Comparison of ENCODE assay signal across 1 cellular context in the genomic region with DNA sequence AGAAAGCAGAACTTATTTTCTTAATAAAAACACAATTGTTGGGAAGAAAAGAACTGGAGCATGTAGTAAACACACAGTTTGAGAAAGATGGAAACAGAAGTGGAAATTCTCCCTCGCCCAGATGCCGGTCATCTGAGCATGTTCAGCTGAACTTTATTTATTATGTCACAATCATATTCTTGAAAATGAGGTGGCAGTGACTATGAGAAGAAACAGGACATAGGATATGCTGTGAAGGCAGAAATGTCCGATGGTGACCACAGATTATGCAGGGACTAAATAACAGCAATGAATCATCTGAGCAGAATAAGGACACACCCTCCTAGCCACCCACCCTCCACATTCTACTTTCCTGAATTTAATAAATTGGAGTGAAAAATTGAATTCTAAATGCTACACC.
TF ChIP-seq lines count a peak whose summit lies in the region.

No MANE protein-coding gene starts in this region.

TF ChIP-seq in HepG2, 621 proteins besides CTCF, POLR2A, EP300 and RAD21 (continued from another document):
- TF ChIP-seq, protein P1, sequence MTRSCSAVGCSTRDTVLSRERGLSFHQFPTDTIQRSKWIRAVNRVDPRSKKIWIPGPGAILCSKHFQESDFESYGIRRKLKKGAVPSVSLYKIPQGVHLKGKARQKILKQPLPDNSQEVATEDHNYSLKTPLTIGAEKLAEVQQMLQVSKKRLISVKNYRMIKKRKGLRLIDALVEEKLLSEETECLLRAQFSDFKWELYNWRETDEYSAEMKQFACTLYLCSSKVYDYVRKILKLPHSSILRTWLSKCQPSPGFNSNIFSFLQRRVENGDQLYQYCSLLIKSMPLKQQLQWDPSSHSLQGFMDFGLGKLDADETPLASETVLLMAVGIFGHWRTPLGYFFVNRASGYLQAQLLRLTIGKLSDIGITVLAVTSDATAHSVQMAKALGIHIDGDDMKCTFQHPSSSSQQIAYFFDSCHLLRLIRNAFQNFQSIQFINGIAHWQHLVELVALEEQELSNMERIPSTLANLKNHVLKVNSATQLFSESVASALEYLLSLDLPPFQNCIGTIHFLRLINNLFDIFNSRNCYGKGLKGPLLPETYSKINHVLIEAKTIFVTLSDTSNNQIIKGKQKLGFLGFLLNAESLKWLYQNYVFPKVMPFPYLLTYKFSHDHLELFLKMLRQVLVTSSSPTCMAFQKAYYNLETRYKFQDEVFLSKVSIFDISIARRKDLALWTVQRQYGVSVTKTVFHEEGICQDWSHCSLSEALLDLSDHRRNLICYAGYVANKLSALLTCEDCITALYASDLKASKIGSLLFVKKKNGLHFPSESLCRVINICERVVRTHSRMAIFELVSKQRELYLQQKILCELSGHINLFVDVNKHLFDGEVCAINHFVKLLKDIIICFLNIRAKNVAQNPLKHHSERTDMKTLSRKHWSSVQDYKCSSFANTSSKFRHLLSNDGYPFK (CRISPR knock-in tag; IDR thresholded peaks at IDR 0.05; ENCODE audit: borderline replicate concordance): no peak
- TF ChIP-seq RXRA (CRISPR knock-in tag; IDR thresholded peaks at IDR 0.05): no peak
- TF ChIP-seq, protein P2, sequence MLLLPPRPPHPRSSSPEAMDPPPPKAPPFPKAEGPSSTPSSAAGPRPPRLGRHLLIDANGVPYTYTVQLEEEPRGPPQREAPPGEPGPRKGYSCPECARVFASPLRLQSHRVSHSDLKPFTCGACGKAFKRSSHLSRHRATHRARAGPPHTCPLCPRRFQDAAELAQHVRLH (CRISPR knock-in tag; IDR thresholded peaks at IDR 0.05; ENCODE audit: borderline replicate concordance, low read depth): no peak
- TF ChIP-seq KDM5A (IDR thresholded peaks at IDR 0.05; ENCODE audit: borderline replicate concordance, low read length): no peak
- no peak for TF ChIP-seq RNF2 (conservative IDR thresholded peaks at IDR 0.05; ENCODE audit: low read depth)
- no peak for TF ChIP-seq ARNT2 (CRISPR knock-in tag; IDR thresholded peaks at IDR 0.05; ENCODE audit: low read depth)
- TF ChIP-seq ZNF749 (CRISPR knock-in tag; IDR thresholded peaks at IDR 0.05; ENCODE audit: borderline replicate concordance): no peak
- TF ChIP-seq PCBP1 (IDR thresholded peaks at IDR 0.05; ENCODE audit: borderline replicate concordance, low read depth, low read length): no peak
